13 cellular contexts compared by ENCODE assay signal in genomic region chr2:27854224-27854623, GRCh38. TPM values are rescaled to one million over a fixed set of nuclear protein-coding genes. Genes with fewer than 3 reads are reported as not detected.
A peak's percentile ranks its signal among the peaks of the same experiment; 100 is the strongest.
DNase-seq lines count a peak whose midpoint lies in the region; ATAC-seq and TF ChIP-seq lines count a peak whose summit lies in the region.
"Had no signal": no experiment of that assay in that cellular context is flagged by ENCODE, and none has a peak within 500 bp of the region (broad histone marks: within the 10 kb centered on the region; RNA-seq: fewer than 3 reads in every experiment).

No MANE protein-coding gene starts in this region.

- H3K27me3 ChIP-seq in colonic mucosa (no peaks in the 10 kb centered on the region), right lobe of liver (no peaks in the 10 kb centered on the region), stomach (no peaks in the 10 kb centered on the region), GM23338 (ENCODE audit: insufficient read depth) (no peaks in the 10 kb centered on the region)
- H3K27me3 ChIP-seq: BLaER1 treated with 17β-estradiol and CSF1 and Interleukin-3, amounts not matched to agents 10 nM and 100 nM had no signal

- no peak overlapping the region for H3K27ac Mint-ChIP-seq in GM23338

- TF ChIP-seq POLR2A in right lobe of liver (IDR thresholded peaks at IDR 0.05) (no peak), stomach (IDR thresholded peaks at IDR 0.05) (no peak)

- no peak overlapping the region for H3K27ac ChIP-seq in colonic mucosa
- no peak overlapping the region for H3K27ac ChIP-seq in right lobe of liver
- peak overlapping the region in 2 of 5 donors; percentile 1 to 18 for H3K27ac ChIP-seq in stomach
- H3K27ac ChIP-seq in GM23338 (ENCODE audit: low read depth): no peak overlapping the region
- H3K27ac ChIP-seq: BLaER1 treated with 17β-estradiol and CSF1 and Interleukin-3, amounts not matched to agents 10 nM and 100 nM; HL-60 had no signal

- no peaks in the 10 kb centered on the region for H3K36me3 Mint-ChIP-seq in GM23338 (ENCODE audit: low read depth)

- no peaks in the 10 kb centered on the region for H3K4me1 Mint-ChIP-seq in GM23338

- intact Hi-C loops in colonic mucosa (cut with DNase I) (no loop called here), right lobe of liver (cut with DNase I) (no loop called here), stomach (cut with DNase I; ENCODE audit: low total_unique reads) (no loop called here)

- H4K20me1 ChIP-seq in GM23338 (replicated peaks; ENCODE audit: insufficient read depth): no peaks in the 10 kb centered on the region
- H4K20me1 ChIP-seq: BLaER1 treated with 17β-estradiol and CSF1 and Interleukin-3, amounts not matched to agents 10 nM and 100 nM had no signal

- peak; percentile 66 for DNase-seq in M059J (ENCODE audit: low read depth)
- DNase-seq in colonic mucosa: peak; percentile 23
- peak; percentile 22 to 62 (median 57) for DNase-seq in right lobe of liver
- DNase-seq in stomach: peak; percentile 33
- DNase-seq in NCI-H187 (lab: John Stamatoyannopoulos, UW): no peak
- DNase-seq in GM23338 (ENCODE audit: low spot score): no peak
- DNase-seq: NCI-H1694 treated with DMSO at 0.1 percent for 48 hours, NCI-H226, NCI-H524 treated with DMSO at 0.1 percent for 48 hours, PC-9 had no signal

- H3K4me1 ChIP-seq in colonic mucosa (peaks cover 3% of the 10 kb centered on the region), right lobe of liver (peaks cover 0 to 9% (median 4%) of the 10 kb centered on the region in 4 donors), stomach (peaks cover 0 to 16% (median 6%) of the 10 kb centered on the region in 4 donors), GM23338 (ENCODE audit: insufficient read depth) (no peaks in the 10 kb centered on the region)

- H3F3A ChIP-seq in GM23338 (replicated peaks; ENCODE audit: low read depth): no peaks in the 10 kb centered on the region

- 40% methylated on average over 4 of the region's 4 CpGs for WGBS in right lobe of liver (ENCODE audit: insufficient coverage, low coverage, low lambda C conversion rate, missing lambda C conversion rate)
- WGBS in stomach, 5 donors: 42 to 65% (median 44%) methylated on average over 4 of the region's 4 CpGs

- no peaks in the 10 kb centered on the region for H3K27me3 Mint-ChIP-seq in GM23338 (ENCODE audit: insufficient read depth, low read depth, poor library complexity)

- peaks cover 29% of the 10 kb centered on the region; the same call in 2 of the 3 replicates for H3K9me3 Mint-ChIP-seq in GM23338

- H3K9me2 ChIP-seq in GM23338 (ENCODE audit: insufficient read depth): 0 out of 2 replicates have a peak, but pooled peaks cover 6% of the 10 kb centered on the region

- TF ChIP-seq CTCF in colonic mucosa (IDR thresholded peaks at IDR 0.05) (no peak), right lobe of liver (IDR thresholded peaks at IDR 0.05) (no peak), stomach (IDR thresholded peaks at IDR 0.05) (no peak), GM23338 (conservative IDR thresholded peaks at IDR 0.05; ENCODE audit: low read depth in 2 of 2) (no peak)

- peak; percentile 79 to 89 (median 85) for ATAC-seq in right lobe of liver
- ATAC-seq in GM18498 (IDR thresholded peaks at IDR 0.05; ENCODE audit: unreplicated experiment): no peak
- no peak for ATAC-seq in GM23338

- H2AFZ ChIP-seq in GM23338: no peak overlapping the region
- H2AFZ ChIP-seq: PC-9 had no signal

- no peak overlapping the region for H3K4me3 Mint-ChIP-seq in GM23338

- H3K9me3 ChIP-seq in colonic mucosa (no peaks in the 10 kb centered on the region), right lobe of liver (no peaks in the 10 kb centered on the region), stomach (peaks cover 0 to 10% (median 0%) of the 10 kb centered on the region in 4 donors)

- no peak for TF ChIP-seq EP300 in stomach (IDR thresholded peaks at IDR 0.05)

- no peak overlapping the region for H3K9ac ChIP-seq in colonic mucosa (ENCODE audit: low read depth in 2 of 2, low read length in 2 of 2)
- H3K9ac ChIP-seq: BLaER1 treated with 17β-estradiol and CSF1 and Interleukin-3, amounts not matched to agents 10 nM and 100 nM had no signal

- H3K4me2 ChIP-seq in GM23338: no peak overlapping the region
- H3K4me2 ChIP-seq: BLaER1 treated with 17β-estradiol and CSF1 and Interleukin-3, amounts not matched to agents 10 nM and 100 nM; PC-9 had no signal

- no peaks in the 10 kb centered on the region for H3K36me3 ChIP-seq in colonic mucosa
- no peaks in the 10 kb centered on the region for H3K36me3 ChIP-seq in right lobe of liver
- no peaks in the 10 kb centered on the region for H3K36me3 ChIP-seq in stomach
- no peaks in the 10 kb centered on the region; the same call in 1 of the 2 replicates for H3K36me3 ChIP-seq in GM23338 (ENCODE audit: insufficient read depth)

- H3K79me2 ChIP-seq in GM23338 (replicated peaks; ENCODE audit: insufficient read depth): no peaks in the 10 kb centered on the region

- no peak overlapping the region for H3K4me3 ChIP-seq in colonic mucosa
- no peak overlapping the region for H3K4me3 ChIP-seq in right lobe of liver
- no peak overlapping the region for H3K4me3 ChIP-seq in stomach
- H3K4me3 ChIP-seq in GM23338: no peak overlapping the region
- H3K4me3 ChIP-seq: BLaER1 treated with 17β-estradiol and CSF1 and Interleukin-3, amounts not matched to agents 10 nM and 100 nM; PC-9 had no signal

TF ChIP-seq in GM23338, 12 proteins besides CTCF, POLR2A, EP300 and RAD21 (continues in another document):
- TF ChIP-seq ETS1 (IDR thresholded peaks at IDR 0.05) (no peak), JUNB (IDR thresholded peaks at IDR 0.05; ENCODE audit: unreplicated experiment) (no peak), STAT1 (IDR thresholded peaks at IDR 0.05; ENCODE audit: unreplicated experiment) (no peak)

RNA-seq across cellular contexts. Expression of gene RBKS, which starts 36.0 kb away (rescaled TPM):
- total RNA-seq in M059J (2014; rRNA removed; shearing (Covaris generic)): 3.2 and 4.9 TPM in 2 replicates
- total RNA-seq in colonic mucosa: 1 to 10 TPM; 5.5 to 8.9 TPM
- 10 to 100 TPM; 13.5 to 18.6 (median 16.0) TPM for total RNA-seq in right lobe of liver
- 1 to 10 TPM in 2 of 5 donors, not detected in 3; 2.7 to 2.9 TPM for total RNA-seq in stomach
- 1 to 10 TPM in 2 of 3 donors, under 1 TPM in 1; 0.76 to 1.9 (median 1.4) TPM for polyA plus RNA-seq in stomach
- total RNA-seq in GM23338 (2014; rRNA removed; shearing (Covaris generic)): 0.54 and 1.5 TPM in 2 replicates
- polyA plus RNA-seq in GM23338 (2016; fragmentation: Nextera tagmentation; extraction: Ambion mirVana): 1.3 and 1.5 TPM in 2 replicates

RNA-seq across cellular contexts. Expression of gene BABAM2, which starts 36.3 kb away (rescaled TPM):
- total RNA-seq in M059J (2014; rRNA removed; shearing (Covaris generic)): 41.8 and 51.8 TPM in 2 replicates
- total RNA-seq in colonic mucosa: 10 to 100 TPM; 32.2 to 33.5 TPM
- total RNA-seq in right lobe of liver: 10 to 100 TPM; 17.1 to 39.4 (median 25.5) TPM
- total RNA-seq in stomach: 10 to 100 TPM; 14.2 to 41.4 (median 24.1) TPM
- polyA plus RNA-seq in stomach: 10 to 100 TPM; 16.0 to 24.3 (median 16.2) TPM
- total RNA-seq in GM23338 (2014; rRNA removed; shearing (Covaris generic)): 21.5 and 27.9 TPM in 2 replicates
- polyA plus RNA-seq in GM23338 (2016; fragmentation: Nextera tagmentation; extraction: Ambion mirVana): 17.8 and 18.4 TPM in 2 replicates

Comparison
In these comparisons a context has a peak if more than half of its experiments do, and no peak if none do; other contexts are left out.
1. DNase-seq: peak in M059J (single experiment), colonic mucosa (single experiment), right lobe of liver (3 of 3) and stomach (single experiment); none in NCI-H187 (0 of 2) and GM23338 (single experiment).
2. ATAC-seq: peak in right lobe of liver (4 of 4); none in GM18498 (single experiment) and GM23338 (single experiment).